Comparison of ENCODE assay signal across 2 cellular contexts in genomic region chr17:78950870-78951269, GRCh38.
TF ChIP-seq lines count a peak whose summit lies in the region.

No MANE protein-coding gene starts in this region.

TF ChIP-seq in A549, 52 proteins besides CTCF, POLR2A, EP300 and RAD21:
- TF ChIP-seq, protein P1, sequence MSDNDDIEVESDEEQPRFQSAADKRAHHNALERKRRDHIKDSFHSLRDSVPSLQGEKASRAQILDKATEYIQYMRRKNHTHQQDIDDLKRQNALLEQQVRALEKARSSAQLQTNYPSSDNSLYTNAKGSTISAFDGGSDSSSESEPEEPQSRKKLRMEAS (IDR thresholded peaks at IDR 0.05) = peak; percentile 43; the same call in 1 of the 2 replicates
- no peak for TF ChIP-seq HMGXB4 (CRISPR knock-in tag; IDR thresholded peaks at IDR 0.05; ENCODE audit: borderline replicate concordance)

TF ChIP-seq in GM23338, 12 proteins besides CTCF, POLR2A, EP300 and RAD21:
- TF ChIP-seq JUNB (IDR thresholded peaks at IDR 0.05; ENCODE audit: unreplicated experiment) (no peak), ZNF331 (CRISPR knock-in tag; IDR thresholded peaks at IDR 0.05; ENCODE audit: low read depth) (peak; percentile 99)
